Comparison of ENCODE assay signal across 16 cellular contexts in genomic region chr16:53541326-53541725, GRCh38.
"Had no signal": no experiment of that assay in that cellular context is flagged by ENCODE, and none has a peak within 500 bp of the region (broad histone marks: within the 10 kb centered on the region; RNA-seq: fewer than 3 reads in every experiment).

No MANE protein-coding gene starts in this region.

- H3K4me1 ChIP-seq: upper lobe of left lung had no signal

- H3K27ac ChIP-seq: cardiac muscle cell, neutrophil, upper lobe of left lung had no signal

- H3K27me3 ChIP-seq: cardiac muscle cell, upper lobe of left lung had no signal

- H3K9me3 ChIP-seq: neutrophil, upper lobe of left lung had no signal

- DNase-seq: activated CD4-positive, alpha-beta T cell treated with anti-CD3 and anti-CD28 coated beads, Interleukin-2, amount 10 ng/mL, durations not matched to agents 7 days and 5 days; activated CD8-positive, alpha-beta memory T cell treated with anti-CD3 and anti-CD28 coated beads for 24 hours; activated naive CD8-positive, alpha-beta T cell treated with anti-CD3 and anti-CD28 coated beads for 36 hours; aorta; erythroblast; foreskin melanocyte; head of caudate nucleus; immature natural killer cell; mesendoderm; natural killer cell; posterior cingulate gyrus; small intestine; stimulated activated naive CD8-positive, alpha-beta T cell treated with anti-CD3 and anti-CD28 coated beads, Interleukin-15, Interleukin-2, amounts not matched to agents 100 U/mL and 50 U/mL, for 24 hours; upper lobe of left lung had no signal

- H3K4me3 ChIP-seq: cardiac muscle cell, upper lobe of left lung had no signal

- ATAC-seq: natural killer cell; stimulated activated naive CD8-positive, alpha-beta T cell treated with anti-CD3 and anti-CD28 coated beads, Interleukin-15, Interleukin-2, amounts not matched to agents 100 U/mL and 50 U/mL, for 24 hours had no signal

- H3K36me3 ChIP-seq: cardiac muscle cell, neutrophil, upper lobe of left lung had no signal
